18 cellular contexts compared by ENCODE assay signal in genomic region chr10:12501324-12501723, GRCh38.
DNase-seq lines count a peak whose midpoint lies in the region; ATAC-seq and TF ChIP-seq lines count a peak whose summit lies in the region.
"Had no signal": no experiment of that assay in that cellular context is flagged by ENCODE, and none has a peak within 500 bp of the region (broad histone marks: within the 10 kb centered on the region; RNA-seq: fewer than 3 reads in every experiment).

No MANE protein-coding gene starts in this region.

- DNase-seq in natural killer cell: no peak
- DNase-seq in natural killer cell treated with Interleukin-12 subunit alpha and Interleukin-12 subunit beta and Interleukin-15 and Interleukin-18, amount 100 ng/mL, for 72 hours (ENCODE audit: low spot score): no peak
- DNase-seq in coronary artery (ENCODE audit: low spot score): peak; percentile 33
- no peak for DNase-seq in neural crest cell (ENCODE audit: low read depth, low spot score)
- DNase-seq in GM20000 (ENCODE audit: low spot score): no peak
- no peak for DNase-seq in activated CD4-positive, alpha-beta T cell treated with anti-CD3 and anti-CD28 coated beads, Interleukin-2, amount 50 U/mL, for 48 hours
- no peak for DNase-seq in LoVo (ENCODE audit: low spot score)
- DNase-seq: activated CD4-positive, CD25-positive, alpha-beta regulatory T cell treated with anti-CD3 and anti-CD28 coated beads, Interleukin-2, amount 50 U/mL, for 72 hours; activated CD8-positive, alpha-beta memory T cell treated with anti-CD3 and anti-CD28 coated beads, Interleukin-2, amount 50 U/mL, for 48 hours; activated naive CD4-positive, alpha-beta T cell treated with Interleukin-2 at 50 U/mL for 16 hours; effector CD4-positive, alpha-beta T cell; NCI-H1105; stimulated activated naive CD4-positive, alpha-beta T cell; T-helper 2 cell; uterus had no signal

- H3K27me3 Mint-ChIP-seq in natural killer cell (ENCODE audit: low read depth in 2 of 2): no peaks in the 10 kb centered on the region
- H3K27me3 Mint-ChIP-seq in natural killer cell treated with Interleukin-12 subunit alpha and Interleukin-12 subunit beta and Interleukin-15 and Interleukin-18, amount 100 ng/mL, for 72 hours: no peaks in the 10 kb centered on the region
- no peaks in the 10 kb centered on the region for H3K27me3 Mint-ChIP-seq in neural crest cell (ENCODE audit: low read depth)

- intact Hi-C loops in natural killer cell (cut with micrococcal nuclease): no loop called here

- peak overlapping the region; percentile 33 for H3K4me3 ChIP-seq in coronary artery
- H3K4me3 ChIP-seq: spleen, uterus had no signal

- ATAC-seq in natural killer cell (no peak), GM19455 (IDR thresholded peaks at IDR 0.05; ENCODE audit: unreplicated experiment) (no peak)
- ATAC-seq in natural killer cell treated with Interleukin-12 subunit alpha and Interleukin-12 subunit beta and Interleukin-15 and Interleukin-18, amount 100 ng/mL, for 72 hours: no peak

- H3K27ac Mint-ChIP-seq in natural killer cell (peak overlapping the region; percentile 13 to 20), neural crest cell (ENCODE audit: unreplicated experiment) (peak overlapping the region; percentile 70)
- no peak overlapping the region for H3K27ac Mint-ChIP-seq in natural killer cell treated with Interleukin-12 subunit alpha and Interleukin-12 subunit beta and Interleukin-15 and Interleukin-18, amount 100 ng/mL, for 72 hours

- H3K9me3 Mint-ChIP-seq in natural killer cell: no peaks in the 10 kb centered on the region
- H3K9me3 Mint-ChIP-seq in natural killer cell treated with Interleukin-12 subunit alpha and Interleukin-12 subunit beta and Interleukin-15 and Interleukin-18, amount 100 ng/mL, for 72 hours: no peaks in the 10 kb centered on the region
- H3K9me3 Mint-ChIP-seq in neural crest cell: peaks cover 4% of the 10 kb centered on the region

- H3K27ac ChIP-seq in coronary artery: peak overlapping the region in 1 of 2 donors; percentile 52
- H3K27ac ChIP-seq: KMS-11, uterus had no signal

- H3K4me3 Mint-ChIP-seq in natural killer cell (no peak overlapping the region), neural crest cell (no peak overlapping the region)
- H3K4me3 Mint-ChIP-seq in natural killer cell treated with Interleukin-12 subunit alpha and Interleukin-12 subunit beta and Interleukin-15 and Interleukin-18, amount 100 ng/mL, for 72 hours: no peak overlapping the region

- H3K4me1 Mint-ChIP-seq in natural killer cell (peaks cover 66 to 69% of the 10 kb centered on the region in 2 donors), neural crest cell (peaks cover 26% of the 10 kb centered on the region)
- peaks cover 38 to 68% of the 10 kb centered on the region in 2 donors for H3K4me1 Mint-ChIP-seq in natural killer cell treated with Interleukin-12 subunit alpha and Interleukin-12 subunit beta and Interleukin-15 and Interleukin-18, amount 100 ng/mL, for 72 hours (ENCODE audit: low read depth in 2 of 2)

- H3K36me3 Mint-ChIP-seq in natural killer cell (no peaks in the 10 kb centered on the region), neural crest cell (ENCODE audit: low read depth) (no peaks in the 10 kb centered on the region)
- H3K36me3 Mint-ChIP-seq in natural killer cell treated with Interleukin-12 subunit alpha and Interleukin-12 subunit beta and Interleukin-15 and Interleukin-18, amount 100 ng/mL, for 72 hours: no peaks in the 10 kb centered on the region

- no peak for TF ChIP-seq CTCF in natural killer cell (IDR thresholded peaks at IDR 0.05)
- TF ChIP-seq CTCF in coronary artery (IDR thresholded peaks at IDR 0.05): no peak
- TF ChIP-seq CTCF in neural crest cell (conservative IDR thresholded peaks at IDR 0.05): no peak
- no peak for TF ChIP-seq CTCF in GM20000 (IDR thresholded peaks at IDR 0.05; ENCODE audit: extremely low read depth, missing control alignments)

Comparison
In these comparisons a context has a peak if more than half of its experiments do, and no peak if none do; other contexts are left out.
1. H3K27ac Mint-ChIP-seq: peak in natural killer cell (2 of 2) and neural crest cell (single experiment); none in natural killer cell treated with Interleukin-12 subunit alpha and Interleukin-12 subunit beta and Interleukin-15 and Interleukin-18, amount 100 ng/mL, for 72 hours (0 of 2).